ENCODE assay signal across 9 cellular contexts in genomic region chr20:46406986-46407670, GRCh38. TPM values are rescaled to one million over a fixed set of nuclear protein-coding genes. Genes with fewer than 3 reads are reported as not detected.
DNase-seq lines count a peak whose midpoint lies in the region; ATAC-seq, FAIRE-seq and TF ChIP-seq lines count a peak whose summit lies in the region.
"Had no signal": no experiment of that assay in that cellular context is flagged by ENCODE, and none has a peak within 500 bp of the region (broad histone marks: within the 10 kb centered on the region; RNA-seq: fewer than 3 reads in every experiment).

No MANE protein-coding gene starts in this region.

- H3K27me3 Mint-ChIP-seq in T-helper 17 cell, result no peaks in the 10 kb centered on the region

- peak overlapping the region; percentile 97 for H3K4me3 Mint-ChIP-seq in T-helper 17 cell

- ATAC-seq in GM21825 (IDR thresholded peaks at IDR 0.05; ENCODE audit: unreplicated experiment), result peak; percentile 25
- ATAC-seq in T-helper 17 cell, result peak; percentile 49

- H3K27ac Mint-ChIP-seq in T-helper 17 cell, result peak overlapping the region; percentile 96

- H3K9me3 ChIP-seq in T-helper 17 cell (ENCODE audit: control insufficient read depth, low read length, poor library complexity, severe bottlenecking) (no peaks in the 10 kb centered on the region), ascending aorta (no peaks in the 10 kb centered on the region), keratinocyte (ENCODE audit: control insufficient read depth, low read depth, low read length) (no peaks in the 10 kb centered on the region)

- H3K27ac ChIP-seq in ascending aorta (peak overlapping the region; percentile 95 to 98), keratinocyte (ENCODE audit: control insufficient read depth, insufficient read depth, low read length) (no peak overlapping the region)

- H2AFZ ChIP-seq in keratinocyte (ENCODE audit: control insufficient read depth, low read length), result peak overlapping the region; percentile 86

- no peaks in the 10 kb centered on the region for H3K27me3 ChIP-seq in ascending aorta
- H3K27me3 ChIP-seq in keratinocyte (ENCODE audit: control insufficient read depth, extremely low read depth, insufficient read depth, low read length), result peaks cover 3% of the 10 kb centered on the region

- DNase-seq in DMS79 (lab: John Stamatoyannopoulos, UW) (peak; percentile 7), LoVo (ENCODE audit: low spot score) (peak; percentile 47), T-helper 17 cell (peak; percentile 47 to 68 (median 48)), ascending aorta (ENCODE audit: low spot score in 2 of 2) (peak; percentile 35 to 78), keratinocyte (ENCODE audit: low read depth, low spot score) (no peak), hepatic stellate cell (ENCODE audit: low spot score) (no peak)
- DNase-seq in stimulated activated CD4-positive, alpha-beta T cell treated with anti-CD3 and anti-CD28 coated beads, Interleukin-15, amount 100 ng/mL, for 24 hours, result peak; percentile 93

- H3K36me3 Mint-ChIP-seq in T-helper 17 cell (ENCODE audit: low read depth), result peaks cover 4% of the 10 kb centered on the region

- intact Hi-C loops in ascending aorta (cut with DNase I), result loop anchor here (1.0 kb wide), 2 partner anchors 43 to 435 kb away; partner anchors contain the start of gene ZNF335

- dilution Hi-C loops in keratinocyte (cut with MboI; ENCODE audit: extremely low pct_ligation_motif_present, low sequenced_read_pairs), result no loop called here

- H3K36me3 ChIP-seq in ascending aorta (no peaks in the 10 kb centered on the region), keratinocyte (ENCODE audit: control insufficient read depth in 2 of 2, extremely low read depth in 1 of 2, insufficient read depth in 2 of 2, low read length in 2 of 2) (no peaks in the 10 kb centered on the region)

- peak overlapping the region; percentile 87 to 88 for H3K4me3 ChIP-seq in ascending aorta
- H3K4me3 ChIP-seq in keratinocyte (ENCODE audit: control insufficient read depth in 2 of 3, extremely low read depth in 1 of 3, insufficient read depth in 2 of 3, low read depth in 1 of 3, low read length in 3 of 3), result peak overlapping the region; percentile 76 to 90 (median 87)

- peak overlapping the region; percentile 95 for H3K4me2 ChIP-seq in keratinocyte (ENCODE audit: control insufficient read depth, extremely low read depth, insufficient read depth, low read depth, low read length)

- H3K9ac ChIP-seq in keratinocyte (ENCODE audit: control insufficient read depth, extremely low read depth, insufficient read depth, low read length), result peak overlapping the region; percentile 56

- peaks cover 19 to 51% of the 10 kb centered on the region in 2 donors for H3K4me1 ChIP-seq in ascending aorta
- peaks cover 18% of the 10 kb centered on the region for H3K4me1 ChIP-seq in keratinocyte (ENCODE audit: control insufficient read depth, extremely low read depth, insufficient read depth, low read length)

- no peak for FAIRE-seq in keratinocyte (lab: Jason Lieb, UNC)
- FAIRE-seq: colon had no signal

- no peaks in the 10 kb centered on the region for H3K9me1 ChIP-seq in keratinocyte (ENCODE audit: control insufficient read depth, extremely low read depth, insufficient read depth, low read length)

- no peaks in the 10 kb centered on the region for H4K20me1 ChIP-seq in keratinocyte (ENCODE audit: control insufficient read depth, extremely low read depth, insufficient read depth, low read length)

- peaks cover 47% of the 10 kb centered on the region for H3K4me1 Mint-ChIP-seq in T-helper 17 cell

- H3K79me2 ChIP-seq in keratinocyte (ENCODE audit: control insufficient read depth, insufficient read depth, low read length), result peaks cover 25% of the 10 kb centered on the region

- TF ChIP-seq CTCF in ascending aorta (IDR thresholded peaks at IDR 0.05), result no peak
- TF ChIP-seq CTCF in keratinocyte (optimal IDR thresholded peaks at IDR 0.05 in 1 of 3, IDR thresholded peaks at IDR 0.05 in 1 of 3, conservative IDR thresholded peaks at IDR 0.05 in 1 of 3; ENCODE audit: extremely low read depth in 1 of 3, insufficient read depth in 2 of 3, low read length in 3 of 3), result no peak

RNA-seq across cellular contexts. Expression of gene ELMO2, which starts 0.7 kb away (rescaled TPM):
- total RNA-seq in T-helper 17 cell, result 100 to 1,000 TPM; 104 to 107 TPM
- 77.5 TPM for total RNA-seq in ascending aorta
- polyA plus RNA-seq in keratinocyte, result 28.5 to 37.0 TPM (median 32.4 TPM) in 3 replicates
- 11.4 TPM for polyA plus RNA-seq in keratinocyte (2011; ENCODE audit: low read depth)
- 27.6 and 31.3 TPM in 2 replicates for polyA plus RNA-seq in keratinocyte (2011; cell fraction: cytosol; rRNA removed)
- 51.6 and 65.5 TPM in 2 replicates for polyA plus RNA-seq in keratinocyte (2011; cell fraction: nucleus; rRNA removed)
- polyA plus RNA-seq in keratinocyte (2012; ENCODE audit: low replicate concordance), result 18.3 and 22.3 TPM in 2 replicates
- 39.8 to 66.1 TPM (median 53.9 TPM) in 3 replicates for polyA minus RNA-seq in keratinocyte
- polyA minus RNA-seq in keratinocyte (2011; cell fraction: cytosol; rRNA and poly(A)+ RNA removed), result 20.9 TPM
- 27.9 and 44.4 TPM in 2 replicates for polyA minus RNA-seq in keratinocyte (2011; cell fraction: nucleus; rRNA and poly(A)+ RNA removed)

Comparison
In these comparisons a context has a peak if more than half of its experiments do, and no peak if none do; other contexts are left out.
1. DNase-seq: peak in DMS79 (single experiment), LoVo (single experiment), T-helper 17 cell (3 of 3), ascending aorta (2 of 2) and stimulated activated CD4-positive, alpha-beta T cell treated with anti-CD3 and anti-CD28 coated beads, Interleukin-15, amount 100 ng/mL, for 24 hours (single experiment); none in keratinocyte (single experiment) and hepatic stellate cell (single experiment).